Comparison of ENCODE assay signal across 1 cellular context in the genomic region with DNA sequence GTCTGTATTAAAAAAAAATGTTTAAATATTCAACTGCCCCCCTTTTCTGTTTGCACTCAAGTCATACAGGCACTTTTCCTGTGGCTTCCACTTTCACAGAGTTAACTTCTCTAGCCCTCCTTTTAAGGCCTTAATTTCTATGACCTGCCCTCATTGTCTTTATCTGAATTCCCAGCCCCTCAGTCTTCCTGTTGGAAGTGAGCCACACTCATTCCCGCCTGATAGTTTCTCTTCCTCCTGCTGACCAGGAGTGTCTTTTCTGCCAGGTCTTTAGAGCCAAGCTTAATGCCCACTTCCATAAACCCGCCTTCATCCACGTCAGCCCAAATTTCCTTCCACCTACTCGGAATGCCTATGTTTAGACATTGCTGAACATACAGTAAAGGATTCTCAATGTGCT.
TF ChIP-seq lines count a peak whose summit lies in the region.

No MANE protein-coding gene starts in this region.

TF ChIP-seq in IMR-90, 13 proteins besides CTCF, POLR2A, EP300 and RAD21:
- TF ChIP-seq CEBPB (IDR thresholded peaks at IDR 0.05; ENCODE audit: low read depth, low read length) (no peak), FOS (IDR thresholded peaks at IDR 0.05; ENCODE audit: low read depth, low read length) (no peak), CHD1 (IDR thresholded peaks at IDR 0.05; ENCODE audit: low read depth, low read length) (no peak), BHLHE40 (IDR thresholded peaks at IDR 0.05; ENCODE audit: low read depth, low read length) (no peak), NFE2L2 (IDR thresholded peaks at IDR 0.05; ENCODE audit: low read depth, low read length) (no peak), MXI1 (IDR thresholded peaks at IDR 0.05; ENCODE audit: borderline replicate concordance, low read depth, low read length) (no peak), RCOR1 (IDR thresholded peaks at IDR 0.05; ENCODE audit: insufficient replicate concordance, low read length) (no peak), SMC3 (IDR thresholded peaks at IDR 0.05; ENCODE audit: low read depth, low read length) (no peak), MAZ (IDR thresholded peaks at IDR 0.05; ENCODE audit: borderline replicate concordance, low read depth, low read length) (no peak)
- TF ChIP-seq, protein P1, sequence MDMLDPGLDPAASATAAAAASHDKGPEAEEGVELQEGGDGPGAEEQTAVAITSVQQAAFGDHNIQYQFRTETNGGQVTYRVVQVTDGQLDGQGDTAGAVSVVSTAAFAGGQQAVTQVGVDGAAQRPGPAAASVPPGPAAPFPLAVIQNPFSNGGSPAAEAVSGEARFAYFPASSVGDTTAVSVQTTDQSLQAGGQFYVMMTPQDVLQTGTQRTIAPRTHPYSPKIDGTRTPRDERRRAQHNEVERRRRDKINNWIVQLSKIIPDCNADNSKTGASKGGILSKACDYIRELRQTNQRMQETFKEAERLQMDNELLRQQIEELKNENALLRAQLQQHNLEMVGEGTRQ (IDR thresholded peaks at IDR 0.05; ENCODE audit: low read depth, low read length) = no peak
TF ChIP-seq in IMR-90: peak in this region for 0.
